ENCODE assay signal across 1 cellular context in genomic region chr1:241828576-241828975, GRCh38.
TF ChIP-seq lines count a peak whose summit lies in the region.

No MANE protein-coding gene starts in this region.

TF ChIP-seq in K562, 482 proteins besides CTCF, POLR2A, EP300 and RAD21 (continued from another document):
- no peak for TF ChIP-seq SMARCB1 (IDR thresholded peaks at IDR 0.05; ENCODE audit: insufficient read length, low read depth)
- TF ChIP-seq JUN (IDR thresholded peaks at IDR 0.05; ENCODE audit: borderline replicate concordance, low read depth, low read length): no peak
- 0 out of 2 replicates have a peak, but pooled peaks have one; percentile 29 for TF ChIP-seq JUN (CRISPR knock-in tag; IDR thresholded peaks at IDR 0.05; ENCODE audit: borderline replicate concordance)
